1 cellular context compared by ENCODE assay signal in genomic region chr4:94451669-94452475, GRCh38.
TF ChIP-seq lines count a peak whose summit lies in the region.

TSS of gene PDLIM5 (plus strand) at chr4:94451942. CDS start at chr4:94455289, 3,347 bp downstream.

TF ChIP-seq in GM12878, 131 proteins besides CTCF, POLR2A, EP300 and RAD21 (continued from another document and continues in another):
- no peak for TF ChIP-seq ZBTB40 (IDR thresholded peaks at IDR 0.05; ENCODE audit: borderline replicate concordance)
- TF ChIP-seq SMC3 (IDR thresholded peaks at IDR 0.05; ENCODE audit: borderline replicate concordance, low read length) = no peak
- TF ChIP-seq HDGF (IDR thresholded peaks at IDR 0.05) = 0 out of 2 replicates have a peak, but pooled peaks have one; percentile 64
- TF ChIP-seq BHLHE40 (IDR thresholded peaks at IDR 0.05; ENCODE audit: borderline replicate concordance in 1 of 2, low read depth in 2 of 2, low read length in 1 of 2) = peak in 1 of 2 experiments; percentile 54; a peak in 1 of 4 replicates
- peak; percentile 37; the same call in 1 of the 2 replicates for TF ChIP-seq CBFB (IDR thresholded peaks at IDR 0.05; ENCODE audit: low read depth)
- peak; percentile 88 for TF ChIP-seq TAF1 (IDR thresholded peaks at IDR 0.05; ENCODE audit: borderline replicate concordance, low read depth, low read length)
- TF ChIP-seq ATF2 (IDR thresholded peaks at IDR 0.05; ENCODE audit: low read length) = no peak
- TF ChIP-seq BCL11A (IDR thresholded peaks at IDR 0.05; ENCODE audit: low read depth, low read length) = no peak
- no peak for TF ChIP-seq MYC (IDR thresholded peaks at IDR 0.05; ENCODE audit: insufficient read depth, insufficient read length, insufficient replicate concordance, low read length, severe bottlenecking)
- no peak for TF ChIP-seq EZH2 (IDR thresholded peaks at IDR 0.05; ENCODE audit: borderline replicate concordance, control insufficient read depth, low read depth, low read length)
- TF ChIP-seq FOXK2 (IDR thresholded peaks at IDR 0.05) = no peak
- no peak; the same call in 1 of the 2 replicates for TF ChIP-seq YY1 (IDR thresholded peaks at IDR 0.05; ENCODE audit: low read depth, low read length)
- no peak for TF ChIP-seq CUX1 (IDR thresholded peaks at IDR 0.05; ENCODE audit: insufficient replicate concordance, low read depth, low read length)
- TF ChIP-seq WRNIP1 (IDR thresholded peaks at IDR 0.05; ENCODE audit: borderline replicate concordance, low read depth, low read length) = no peak
- TF ChIP-seq SREBF2 (IDR thresholded peaks at IDR 0.05; ENCODE audit: low read length) = no peak
- TF ChIP-seq ZNF207 (IDR thresholded peaks at IDR 0.05; ENCODE audit: borderline replicate concordance) = no peak
- TF ChIP-seq NR2F1 (conservative IDR thresholded peaks at IDR 0.05) = peak; percentile 45
- no peak for TF ChIP-seq ZBED1 (IDR thresholded peaks at IDR 0.05; ENCODE audit: borderline replicate concordance)
- TF ChIP-seq SMARCA5 (IDR thresholded peaks at IDR 0.05) = no peak; the same call in 1 of the 2 replicates
- no peak for TF ChIP-seq RCOR1 (conservative IDR thresholded peaks at IDR 0.05; ENCODE audit: low read depth, low read length)
- peak; percentile 92 for TF ChIP-seq IKZF1 (conservative IDR thresholded peaks at IDR 0.05)
- TF ChIP-seq SUZ12 (IDR thresholded peaks at IDR 0.05; ENCODE audit: unreplicated experiment) = no peak
- TF ChIP-seq TBL1XR1 (IDR thresholded peaks at IDR 0.05; ENCODE audit: low read depth, low read length) = no peak
- TF ChIP-seq PKNOX1 (IDR thresholded peaks at IDR 0.05) = peak; percentile 89
- no peak for TF ChIP-seq MXI1 (IDR thresholded peaks at IDR 0.05; ENCODE audit: low read depth, low read length)
- peak; percentile 94 for TF ChIP-seq CBX5 (IDR thresholded peaks at IDR 0.05; ENCODE audit: low read depth)
- peak; percentile 55 for TF ChIP-seq EED (IDR thresholded peaks at IDR 0.05; ENCODE audit: low read depth)
- TF ChIP-seq E4F1 (IDR thresholded peaks at IDR 0.05; ENCODE audit: borderline replicate concordance, partially characterized antibody) = no peak
- TF ChIP-seq CEBPB (IDR thresholded peaks at IDR 0.05; ENCODE audit: borderline replicate concordance in 1 of 2, low read depth in 2 of 2, low read length in 2 of 2) = no peak
- no peak for TF ChIP-seq SUPT20H (IDR thresholded peaks at IDR 0.05; ENCODE audit: borderline replicate concordance, control insufficient read depth, low read depth, low read length)
- TF ChIP-seq ZNF384 (IDR thresholded peaks at IDR 0.05; ENCODE audit: borderline replicate concordance, low read depth, low read length) = no peak
- no peak for TF ChIP-seq ZNF24 (IDR thresholded peaks at IDR 0.05)
- peak; percentile 87 for TF ChIP-seq GATAD2B (conservative IDR thresholded peaks at IDR 0.05; ENCODE audit: low read depth)
- no peak for TF ChIP-seq SPI1 (IDR thresholded peaks at IDR 0.05; ENCODE audit: borderline replicate concordance, insufficient read depth, low read depth, low read length)
- no peak for TF ChIP-seq CHD4 (IDR thresholded peaks at IDR 0.05)
- peak; percentile 93 for TF ChIP-seq POLR2AphosphoS5 (IDR thresholded peaks at IDR 0.05; ENCODE audit: low read length)
- TF ChIP-seq SP1 (IDR thresholded peaks at IDR 0.05; ENCODE audit: low read depth, low read length) = peak; percentile 39
- TF ChIP-seq ATF7 (IDR thresholded peaks at IDR 0.05; ENCODE audit: low read depth) = no peak
- no peak for TF ChIP-seq MLLT1 (IDR thresholded peaks at IDR 0.05)
- TF ChIP-seq MEF2A (IDR thresholded peaks at IDR 0.05; ENCODE audit: insufficient read depth, low read depth, low read length) = no peak
- no peak for TF ChIP-seq GABPA (IDR thresholded peaks at IDR 0.05; ENCODE audit: low read depth)
- TF ChIP-seq JUND (IDR thresholded peaks at IDR 0.05; ENCODE audit: low read depth, low read length) = no peak
- peak; percentile 35 for TF ChIP-seq NRF1 (conservative IDR thresholded peaks at IDR 0.05; ENCODE audit: low read depth, low read length)
- TF ChIP-seq JUNB (IDR thresholded peaks at IDR 0.05) = no peak
- no peak for TF ChIP-seq CHD1 (IDR thresholded peaks at IDR 0.05; ENCODE audit: low read depth, low read length)
- no peak for TF ChIP-seq BMI1 (IDR thresholded peaks at IDR 0.05; ENCODE audit: borderline replicate concordance)
- TF ChIP-seq KLF5 (IDR thresholded peaks at IDR 0.05; ENCODE audit: partially characterized antibody) = no peak
- no peak; the same call in 1 of the 2 replicates for TF ChIP-seq MAX (IDR thresholded peaks at IDR 0.05; ENCODE audit: low read depth, low read length)
- no peak for TF ChIP-seq ESRRA (IDR thresholded peaks at IDR 0.05; ENCODE audit: low read length)
- TF ChIP-seq CBX3 (IDR thresholded peaks at IDR 0.05; ENCODE audit: borderline replicate concordance, low read depth) = no peak
- no peak for TF ChIP-seq NFXL1 (IDR thresholded peaks at IDR 0.05; ENCODE audit: borderline replicate concordance)
- no peak for TF ChIP-seq IRF3 (IDR thresholded peaks at IDR 0.05)
